ENCODE assay signal across 13 cellular contexts in genomic region chr14:65434216-65434850, GRCh38. TPM values are rescaled to one million over a fixed set of nuclear protein-coding genes. Genes with fewer than 3 reads are reported as not detected.
DNase-seq lines count a peak whose midpoint lies in the region; ATAC-seq and TF ChIP-seq lines count a peak whose summit lies in the region.
"Had no signal": no experiment of that assay in that cellular context is flagged by ENCODE, and none has a peak within 500 bp of the region (broad histone marks: within the 10 kb centered on the region; RNA-seq: fewer than 3 reads in every experiment).

No MANE protein-coding gene starts in this region.

- no peak overlapping the region for H3K56ac ChIP-seq in IMR-90 (ENCODE audit: extremely low read depth, insufficient read depth, low read length)
- no peak overlapping the region for H3K56ac ChIP-seq in mesendoderm (ENCODE audit: low read length)

- TF ChIP-seq POLR2A in IMR-90 (IDR thresholded peaks at IDR 0.05; ENCODE audit: low read depth, low read length) = no peak

- H3K14ac ChIP-seq in IMR-90 (replicated peaks; ENCODE audit: low read depth, low read length) = 0 out of 2 replicates have a peak overlapping the region, but pooled peaks have one; percentile 19

- H2AK5ac ChIP-seq in IMR-90 (ENCODE audit: low read depth, low read length) = no peak overlapping the region
- H2AK5ac ChIP-seq in mesendoderm (ENCODE audit: low read length) = no peak overlapping the region

- POLR2A ChIA-PET in IMR-90 (lab: Charles Lee; ENCODE audit: unreplicated experiment) = interaction anchor here (0.5 kb wide), 1 partner anchor 88 kb away, joined by 3 read pairs; no protein-coding TSS in a partner anchor
- POLR2A ChIA-PET in activated B cell treated with CpG ODN at 0.5 μM for 24 hours (lab: Charles Lee) = interaction anchor here (0.9 to 1.9 kb wide), 2 partner anchors 20 to 22 kb away, joined by 4 to 15 read pairs; partner anchors contain the start of gene FUT8

- in situ Hi-C loops in IMR-90 (cut with MboI; ENCODE audit: low sequenced_read_pairs) = no loop called here

- dilution Hi-C loops in IMR-90 (cut with HindIII; ENCODE audit: low sequenced_read_pairs, unreplicated experiment) = no loop called here

- H2BK120ac ChIP-seq in IMR-90 (ENCODE audit: low read depth, low read length) = no peak overlapping the region
- no peak overlapping the region for H2BK120ac ChIP-seq in mesendoderm (ENCODE audit: low read depth, low read length)

- no peak overlapping the region for H3K4ac ChIP-seq in IMR-90 (ENCODE audit: low read depth, low read length)
- H3K4ac ChIP-seq in mesendoderm (ENCODE audit: low read depth, low read length) = no peak overlapping the region

- peaks cover 6% of the 10 kb centered on the region for H3K9me3 Mint-ChIP-seq in activated B cell treated with CpG ODN at 0.5 μM for 24 hours
- H3K9me3 Mint-ChIP-seq in activated T-cell treated with anti-CD3 and anti-CD28 coated beads, Interleukin-2, amount 50 U/mL, for 4 hours = no peaks in the 10 kb centered on the region

- peaks cover 68% of the 10 kb centered on the region for H3K4me1 Mint-ChIP-seq in activated B cell treated with CpG ODN at 0.5 μM for 24 hours
- peaks cover 54% of the 10 kb centered on the region for H3K4me1 Mint-ChIP-seq in activated T-cell treated with anti-CD3 and anti-CD28 coated beads, Interleukin-2, amount 50 U/mL, for 4 hours (ENCODE audit: low read depth)

- intact Hi-C loops in IMR-90 (cut with micrococcal nuclease) (no loop called here), activated B cell treated with CpG ODN at 0.5 μM for 24 hours (cut with micrococcal nuclease) (loop anchor here (5.0 kb wide), 1 partner anchor 38 kb away; no protein-coding TSS in a partner anchor)

- peaks cover 0 to 32% (median 0%) of the 10 kb centered on the region in 11 experiments; a peak in 4 of 22 replicates for H4K20me1 ChIP-seq in BLaER1 treated with 17β-estradiol and CSF1 and Interleukin-3, amounts not matched to agents 10 nM and 100 nM
- no peaks in the 10 kb centered on the region for H4K20me1 ChIP-seq in IMR-90 (ENCODE audit: insufficient read depth, low read length)

- no peak for DNase-seq in IMR-90
- DNase-seq in activated B cell treated with CpG ODN at 0.5 μM for 24 hours = no peak
- DNase-seq in mesendoderm = peak; percentile 90
- no peak for DNase-seq in activated T-cell treated with anti-CD3 and anti-CD28 coated beads, Interleukin-2, amount 50 U/mL, for 4 hours
- no peak for DNase-seq in SIG-M5 (lab: John Stamatoyannopoulos, UW)
- DNase-seq in putamen (ENCODE audit: low spot score) = no peak
- DNase-seq: HCEC 1CT; hypothalamus; NCI-H146; stimulated activated CD4-positive, alpha-beta T cell treated with anti-CD3 and anti-CD28 coated beads, Interleukin-1b, Interleukin-23, amount 100 ng/mL, for 48 hours had no signal

- no TSS peak for BruUV-seq in IMR-90 (replicated peaks; lab: Mats Ljungman, UMichigan)

- H4K8ac ChIP-seq in IMR-90 (ENCODE audit: low read depth in 2 of 2, low read length in 2 of 2) = no peak overlapping the region; a peak in 1 of 4 replicates
- H4K8ac ChIP-seq in mesendoderm (ENCODE audit: low read depth, low read length) = no peak overlapping the region

- WGBS in IMR-90 (ENCODE audit: extremely low coverage in 2 of 2, insufficient read length in 1 of 2), 2 experiments = no CpG with 5 or more reads among the region's 3 CpGs
- WGBS in mesendoderm (ENCODE audit: extremely low coverage, insufficient coverage, low lambda C conversion rate) = no CpG with 5 or more reads among the region's 3 CpGs

- H2BK20ac ChIP-seq in IMR-90 (ENCODE audit: low read depth, low read length) = no peak overlapping the region

- H3K9me1 ChIP-seq in IMR-90 (ENCODE audit: insufficient read depth, low read length) = no peaks in the 10 kb centered on the region

- H2BK5ac ChIP-seq in IMR-90 (ENCODE audit: low read depth, low read length, poor library complexity, severe bottlenecking) (no peak overlapping the region), mesendoderm (ENCODE audit: low read length) (no peak overlapping the region)

- TF ChIP-seq CTCF in IMR-90 (conservative IDR thresholded peaks at IDR 0.05; ENCODE audit: low read depth, low read length) = no peak
- TF ChIP-seq CTCF in activated B cell treated with CpG ODN at 0.5 μM for 24 hours (IDR thresholded peaks at IDR 0.05) = no peak

- H2AFZ ChIP-seq in IMR-90 (replicated peaks; ENCODE audit: low read length, poor library complexity) = no peak overlapping the region

- peaks cover 0 to 15% (median 10%) of the 10 kb centered on the region in 11 experiments; a peak in 20 of 22 replicates for H3K36me3 ChIP-seq in BLaER1 treated with 17β-estradiol and CSF1 and Interleukin-3, amounts not matched to agents 10 nM and 100 nM
- H3K36me3 ChIP-seq in IMR-90 (ENCODE audit: control insufficient read depth, insufficient read depth, low read length) = peaks cover 2% of the 10 kb centered on the region; the same call in 1 of the 2 replicates
- no peaks in the 10 kb centered on the region for H3K36me3 ChIP-seq in mesendoderm (ENCODE audit: control insufficient read depth, insufficient read depth, low read length)

- CTCF ChIA-PET in IMR-90 (lab: Yijun Ruan, JAX) (interaction anchor here (1.3 kb wide), 1 partner anchor 390 kb away, joined by 5 read pairs; no protein-coding TSS in a partner anchor), activated B cell treated with CpG ODN at 0.5 μM for 24 hours (lab: Charles Lee) (interaction anchor here (1.2 to 1.6 kb wide), 2 partner anchors 390 kb away, joined by 3 to 6 read pairs; no protein-coding TSS in a partner anchor)

- no peak overlapping the region for H3K9ac ChIP-seq in BLaER1 treated with 17β-estradiol and CSF1 and Interleukin-3, amounts not matched to agents 10 nM and 100 nM
- H3K9ac ChIP-seq in IMR-90 (ENCODE audit: low read depth, low read length) (no peak overlapping the region), mesendoderm (ENCODE audit: low read length) (no peak overlapping the region)

- H3K27ac ChIP-seq in BLaER1 treated with 17β-estradiol and CSF1 and Interleukin-3, amounts not matched to agents 10 nM and 100 nM = no peak overlapping the region
- H3K27ac ChIP-seq in IMR-90 (ENCODE audit: insufficient read depth, low read length) = no peak overlapping the region
- H3K27ac ChIP-seq in mesendoderm (ENCODE audit: low read depth, low read length) = no peak overlapping the region

- no peaks in the 10 kb centered on the region for H3K27me3 Mint-ChIP-seq in activated B cell treated with CpG ODN at 0.5 μM for 24 hours
- H3K27me3 Mint-ChIP-seq in activated T-cell treated with anti-CD3 and anti-CD28 coated beads, Interleukin-2, amount 50 U/mL, for 4 hours (ENCODE audit: low read depth) = no peaks in the 10 kb centered on the region

- no peak overlapping the region for H2AK9ac ChIP-seq in IMR-90 (replicated peaks; ENCODE audit: low read depth, low read length, poor library complexity)

- H2BK15ac ChIP-seq in IMR-90 (ENCODE audit: low read depth, low read length) = no peak overlapping the region
- H2BK15ac ChIP-seq in mesendoderm (replicated peaks; ENCODE audit: low read depth) = no peak overlapping the region

- H3K79me1 ChIP-seq in IMR-90 (ENCODE audit: low read depth in 1 of 2, low read length in 2 of 2) = peaks cover 0 to 29% of the 10 kb centered on the region in 2 experiments; a peak in 3 of 4 replicates
- peaks cover 7% of the 10 kb centered on the region for H3K79me1 ChIP-seq in mesendoderm (ENCODE audit: low read length)

- peaks cover 22 to 44% (median 36%) of the 10 kb centered on the region in 10 experiments for H3K4me1 ChIP-seq in BLaER1 treated with 17β-estradiol and CSF1 and Interleukin-3, amounts not matched to agents 10 nM and 100 nM
- peaks cover 4% of the 10 kb centered on the region for H3K4me1 ChIP-seq in IMR-90 (ENCODE audit: control insufficient read depth, insufficient read depth, low read length)
- H3K4me1 ChIP-seq in mesendoderm (ENCODE audit: control insufficient read depth, low read depth, low read length) = peaks cover 2% of the 10 kb centered on the region

- H3K79me2 ChIP-seq in mesendoderm (ENCODE audit: control insufficient read depth, insufficient read depth, low read length) = peaks cover 3% of the 10 kb centered on the region

- H3K27me3 ChIP-seq in BLaER1 treated with 17β-estradiol and CSF1 and Interleukin-3, amounts not matched to agents 10 nM and 100 nM = no peaks in the 10 kb centered on the region
- H3K27me3 ChIP-seq in IMR-90 (ENCODE audit: control insufficient read depth, insufficient read depth, low read length) (no peaks in the 10 kb centered on the region), mesendoderm (ENCODE audit: insufficient read depth, low read length, poor library complexity) (no peaks in the 10 kb centered on the region)

- TF ChIP-seq RAD21 in IMR-90 (IDR thresholded peaks at IDR 0.05; ENCODE audit: low read length) = no peak

- H4K91ac ChIP-seq in IMR-90 (ENCODE audit: insufficient read depth, low read depth, low read length) = no peak overlapping the region

- H3K36me3 Mint-ChIP-seq in activated B cell treated with CpG ODN at 0.5 μM for 24 hours (ENCODE audit: low read depth) = peaks cover 30% of the 10 kb centered on the region
- H3K36me3 Mint-ChIP-seq in activated T-cell treated with anti-CD3 and anti-CD28 coated beads, Interleukin-2, amount 50 U/mL, for 4 hours (ENCODE audit: insufficient read depth) = peaks cover 18% of the 10 kb centered on the region

- peak overlapping the region; percentile 64; the same call in 1 of the 2 replicates for H3K18ac ChIP-seq in IMR-90 (ENCODE audit: low read depth, low read length)
- no peak overlapping the region for H3K18ac ChIP-seq in mesendoderm (ENCODE audit: low read length)

- H3K23ac ChIP-seq in IMR-90 (ENCODE audit: low read depth, low read length) (0 out of 2 replicates have a peak overlapping the region, but pooled peaks have one; percentile 56), mesendoderm (ENCODE audit: low read length) (no peak overlapping the region)

- peak overlapping the region; percentile 54 for H3K27ac Mint-ChIP-seq in activated B cell treated with CpG ODN at 0.5 μM for 24 hours

- ATAC-seq in IMR-90 (ENCODE audit: low read depth) = peak; percentile 49
- ATAC-seq in activated B cell treated with CpG ODN at 0.5 μM for 24 hours (ENCODE audit: low read depth) = no peak
- no peak for ATAC-seq in activated T-cell treated with anti-CD3 and anti-CD28 coated beads, Interleukin-2, amount 50 U/mL, for 4 hours
- no peak for ATAC-seq in HG03442 (IDR thresholded peaks at IDR 0.05; ENCODE audit: unreplicated experiment)
- ATAC-seq: Right ventricle myocardium inferior had no signal

- peak overlapping the region; percentile 3 to 82 (median 49); a peak in 18 of 22 replicates for H3K4me2 ChIP-seq in BLaER1 treated with 17β-estradiol and CSF1 and Interleukin-3, amounts not matched to agents 10 nM and 100 nM
- peak overlapping the region; percentile 44 for H3K4me2 ChIP-seq in IMR-90 (ENCODE audit: low read depth, low read length)
- no peak overlapping the region for H3K4me2 ChIP-seq in mesendoderm (ENCODE audit: low read length)

- H4K5ac ChIP-seq in IMR-90 (ENCODE audit: low read depth, low read length) (no peak overlapping the region), mesendoderm (ENCODE audit: low read length) (no peak overlapping the region)

- H3K9me3 ChIP-seq in BLaER1 treated with 17β-estradiol and CSF1 and Interleukin-3, amounts not matched to agents 10 nM and 100 nM (replicated peaks in 1 of 11) = peaks cover 11 to 18% (median 13%) of the 10 kb centered on the region in 11 experiments
- H3K9me3 ChIP-seq in IMR-90 (ENCODE audit: control insufficient read depth, insufficient read depth, low read length) = no peaks in the 10 kb centered on the region; the same call in 1 of the 2 replicates

- no peak overlapping the region for H3K4me3 ChIP-seq in BLaER1 treated with 17β-estradiol and CSF1 and Interleukin-3, amounts not matched to agents 10 nM and 100 nM
- H3K4me3 ChIP-seq in IMR-90 (ENCODE audit: insufficient read depth, low read depth, low read length) (no peak overlapping the region), mesendoderm (ENCODE audit: low read length) (no peak overlapping the region)

- peak overlapping the region; percentile 13 for H3K4me3 Mint-ChIP-seq in activated B cell treated with CpG ODN at 0.5 μM for 24 hours
- no peak overlapping the region for H3K4me3 Mint-ChIP-seq in activated T-cell treated with anti-CD3 and anti-CD28 coated beads, Interleukin-2, amount 50 U/mL, for 4 hours

RNA-seq across cellular contexts. Expression of gene FUT8, which starts 21.8 kb away (rescaled TPM):
- total RNA-seq in IMR-90 (2012; rRNA removed) (60.0 and 72.9 TPM in 2 replicates), activated B cell treated with CpG ODN at 0.5 μM for 24 hours (115 and 123 TPM in 2 replicates)
- 13.3 and 15.6 TPM in 2 replicates for polyA plus RNA-seq in IMR-90 (2012; rRNA removed)
- 5.8 and 8.9 TPM in 2 replicates for polyA plus RNA-seq in IMR-90 (2012; cell fraction: cytosol; rRNA removed)
- polyA plus RNA-seq in IMR-90 (2012; cell fraction: nucleus; rRNA removed; ENCODE audit: low replicate concordance) = 1.1 and 9.9 TPM in 2 replicates
- 13.2 TPM for polyA plus RNA-seq in mesendoderm (2013, experiment 1 of 2)
- 13.6 TPM for polyA plus RNA-seq in mesendoderm (2013, experiment 2 of 2)
- 10 to 100 TPM; 29.2 to 38.4 (median 30.9) TPM for total RNA-seq in activated T-cell treated with anti-CD3 and anti-CD28 coated beads, Interleukin-2, amount 50 U/mL, for 4 hours
